Comparison of ENCODE assay signal across 28 cellular contexts in genomic region chr19:43966079-43966694, GRCh38. TPM values are rescaled to one million over a fixed set of nuclear protein-coding genes. Genes with fewer than 3 reads are reported as not detected.
A peak's percentile ranks its signal among the peaks of the same experiment; 100 is the strongest.
DNase-seq lines count a peak whose midpoint lies in the region; ATAC-seq, FAIRE-seq and TF ChIP-seq lines count a peak whose summit lies in the region.
"Had no signal": no experiment of that assay in that cellular context is flagged by ENCODE, and none has a peak within 500 bp of the region (broad histone marks: within the 10 kb centered on the region; RNA-seq: fewer than 3 reads in every experiment).

No MANE protein-coding gene starts in this region.

- H2AK5ac ChIP-seq in mesenchymal stem cell (ENCODE audit: low read length, severe bottlenecking), result no peak overlapping the region

- peaks cover 11% of the 10 kb centered on the region for H3K79me1 ChIP-seq in mesenchymal stem cell (replicated peaks; ENCODE audit: low read length, poor library complexity, severe bottlenecking)

- no peak overlapping the region for H2BK120ac ChIP-seq in mesenchymal stem cell (ENCODE audit: low read depth, low read length)

- no peak for ATAC-seq in HepG2
- no peak for ATAC-seq in HG03108 (IDR thresholded peaks at IDR 0.05; ENCODE audit: unreplicated experiment)
- ATAC-seq: activated CD4-positive, CD25-positive, alpha-beta regulatory T cell treated with anti-CD3 and anti-CD28 coated beads, Interleukin-2, amount 50 U/mL, for 24 hours; foreskin keratinocyte; heart right ventricle; right lobe of liver; stimulated activated memory B cell treated with anti-CD40 and anti-IgM and Interleukin-4, amounts not matched to agents 10 μg/mL and 1 μg/mL and 100 μg/mL, for 72 hours had no signal

- TF ChIP-seq EP300 in HepG2 (IDR thresholded peaks at IDR 0.05; ENCODE audit: low read depth in 2 of 2, low read length in 2 of 2) (no peak), HepG2 (CRISPR knock-in tag; IDR thresholded peaks at IDR 0.05; ENCODE audit: borderline replicate concordance) (no peak)

- H3K9ac ChIP-seq in liver (ENCODE audit: low read depth in 1 of 2, low read length in 2 of 2) (no peak overlapping the region), HepG2 (ENCODE audit: insufficient read depth, low read depth, low read length) (no peak overlapping the region), duodenal mucosa (ENCODE audit: low read depth in 1 of 2, low read length in 2 of 2) (no peak overlapping the region), mesenchymal stem cell (ENCODE audit: low read length) (no peak overlapping the region)
- H3K9ac ChIP-seq: SK-N-SH had no signal

- no peak for TF ChIP-seq CTCF in liver (IDR thresholded peaks at IDR 0.05; ENCODE audit: low read depth, low read length, missing input control)
- TF ChIP-seq CTCF in HepG2 (CRISPR knock-in tag; IDR thresholded peaks at IDR 0.05), result no peak

- H3K4ac ChIP-seq in mesenchymal stem cell (ENCODE audit: low read depth in 1 of 2, low read length in 2 of 2), result no peak overlapping the region

- H3K4me2 ChIP-seq in HepG2 (ENCODE audit: low read depth, low read length), result no peak overlapping the region
- H3K4me2 ChIP-seq in mesenchymal stem cell (ENCODE audit: low read length, poor library complexity, severe bottlenecking), result no peak overlapping the region
- H3K4me2 ChIP-seq: SK-N-SH had no signal

- TF ChIP-seq RAD21 in liver (IDR thresholded peaks at IDR 0.05) (no peak), HepG2 (CRISPR knock-in tag; IDR thresholded peaks at IDR 0.05) (no peak)

- H3K4me1 ChIP-seq in liver (ENCODE audit: control insufficient read depth in 4 of 4, insufficient read depth in 4 of 4, low read length in 3 of 4), result no peaks in the 10 kb centered on the region
- H3K4me1 ChIP-seq in HepG2 (ENCODE audit: insufficient read depth, low read length), result no peaks in the 10 kb centered on the region
- H3K4me1 ChIP-seq in duodenal mucosa (ENCODE audit: control insufficient read depth in 1 of 2, insufficient read depth in 2 of 2, low read length in 2 of 2), result no peaks in the 10 kb centered on the region
- no peaks in the 10 kb centered on the region for H3K4me1 ChIP-seq in mesenchymal stem cell (ENCODE audit: control insufficient read depth, insufficient read depth, low read depth, low read length)
- H3K4me1 ChIP-seq: foreskin keratinocyte, heart right ventricle, right lobe of liver had no signal

- no peak overlapping the region for H3K14ac ChIP-seq in mesenchymal stem cell (ENCODE audit: low read length in 2 of 2)

- no peak overlapping the region for H4K8ac ChIP-seq in mesenchymal stem cell (ENCODE audit: low read length)

- FAIRE-seq in HepG2 (lab: Jason Lieb, UNC), result no peak
- FAIRE-seq: TTC549 had no signal

- no peak overlapping the region for H2BK12ac ChIP-seq in mesenchymal stem cell (ENCODE audit: low read length in 2 of 2)

- H3K27ac ChIP-seq in liver (ENCODE audit: low read depth in 1 of 2, low read length in 2 of 2) (no peak overlapping the region), HepG2 (ENCODE audit: extremely low read length, insufficient read depth, low read length) (no peak overlapping the region), duodenal mucosa (ENCODE audit: low read depth, low read length) (no peak overlapping the region), mesenchymal stem cell (ENCODE audit: low read length, poor library complexity, severe bottlenecking) (no peak overlapping the region)
- H3K27ac ChIP-seq: 22Rv1, dorsolateral prefrontal cortex, foreskin keratinocyte, heart right ventricle, right lobe of liver had no signal

- no TSS peak for BruUV-seq in HepG2 (replicated peaks; lab: Mats Ljungman, UMichigan)

- H2BK15ac ChIP-seq in mesenchymal stem cell (ENCODE audit: low read depth, poor library complexity, severe bottlenecking), result no peak overlapping the region

- in situ Hi-C loops in HepG2 (cut with HindIII; ENCODE audit: extremely low pct_ligation_motif_present, low pct_unique_long_range_greater_than_20kb), result no loop called here

- no peaks in the 10 kb centered on the region for H4K20me1 ChIP-seq in HepG2 (ENCODE audit: insufficient read depth, low read length)

- intact Hi-C loops in HepG2 (cut with micrococcal nuclease; ENCODE audit: unreplicated experiment), result no loop called here

- H3K27me3 ChIP-seq in liver (ENCODE audit: control insufficient read depth in 4 of 4, insufficient read depth in 4 of 4, low read length in 3 of 4), result no peaks in the 10 kb centered on the region
- no peaks in the 10 kb centered on the region for H3K27me3 ChIP-seq in HepG2 (ENCODE audit: control insufficient read depth in 1 of 2, insufficient read depth in 2 of 2, low read length in 2 of 2)
- no peaks in the 10 kb centered on the region for H3K27me3 ChIP-seq in duodenal mucosa (ENCODE audit: control insufficient read depth in 1 of 2, insufficient read depth in 2 of 2, low read length in 2 of 2)
- no peaks in the 10 kb centered on the region for H3K27me3 ChIP-seq in mesenchymal stem cell (ENCODE audit: control insufficient read depth in 1 of 2, insufficient read depth in 1 of 2, low read length in 2 of 2)
- H3K27me3 ChIP-seq: foreskin keratinocyte, heart right ventricle, right lobe of liver had no signal

- CTCF ChIA-PET in HepG2 (lab: Yijun Ruan, JAX; ENCODE audit: low intra/inter-chr PET ratio, low total read pairs), result no interaction called here

- no peak overlapping the region for H2BK5ac ChIP-seq in mesenchymal stem cell (ENCODE audit: low read depth, low read length, poor library complexity, severe bottlenecking)

- H3K18ac ChIP-seq in mesenchymal stem cell (ENCODE audit: low read depth in 1 of 2, low read length in 2 of 2), result no peak overlapping the region

- WGBS in liver, result 82% methylated on average over 3 of the region's 3 CpGs
- WGBS in HepG2 (ENCODE audit: low lambda C conversion rate), result 87% methylated on average over 3 of the region's 3 CpGs
- WGBS in mesenchymal stem cell, result 92% methylated on average over 3 of the region's 3 CpGs

- H2AFZ ChIP-seq in HepG2 (ENCODE audit: low read length), result no peak overlapping the region
- H2AFZ ChIP-seq in mesenchymal stem cell (ENCODE audit: low read depth, low read length), result no peak overlapping the region

- H3K23ac ChIP-seq in mesenchymal stem cell (ENCODE audit: low read length in 2 of 2), result no peak overlapping the region

- peaks cover 15 to 63% (median 52%) of the 10 kb centered on the region in 4 donors for H3K36me3 ChIP-seq in liver (ENCODE audit: control insufficient read depth in 4 of 4, insufficient read depth in 3 of 4, low read depth in 1 of 4, low read length in 3 of 4)
- H3K36me3 ChIP-seq in HepG2 (replicated peaks in 1 of 2; ENCODE audit: control insufficient read depth in 1 of 2, insufficient read depth in 2 of 2, low read length in 2 of 2), result peaks cover 13 to 30% of the 10 kb centered on the region in 2 experiments
- H3K36me3 ChIP-seq in duodenal mucosa (ENCODE audit: control insufficient read depth in 1 of 2, insufficient read depth in 2 of 2, low read length in 2 of 2), result peaks cover 31 to 47% of the 10 kb centered on the region in 2 donors
- H3K36me3 ChIP-seq in mesenchymal stem cell (ENCODE audit: control insufficient read depth in 1 of 2, insufficient read depth in 2 of 2, low read depth in 1 of 2, low read length in 2 of 2), result peaks cover 34 to 75% of the 10 kb centered on the region in 2 experiments

- H4K91ac ChIP-seq in mesenchymal stem cell (ENCODE audit: low read length), result no peak overlapping the region

- H3K4me3 ChIP-seq in liver (ENCODE audit: low read depth in 1 of 3, low read length in 3 of 3), result peak overlapping the region in 2 of 3 donors; percentile 45 to 56
- no peak overlapping the region for H3K4me3 ChIP-seq in HepG2 (replicated peaks in 1 of 3; ENCODE audit: insufficient read depth in 1 of 3, low read depth in 2 of 3, low read length in 3 of 3)
- peak overlapping the region; percentile 33 to 46 for H3K4me3 ChIP-seq in duodenal mucosa (ENCODE audit: low read depth in 1 of 2, low read length in 2 of 2)
- H3K4me3 ChIP-seq in mesenchymal stem cell (ENCODE audit: insufficient read depth in 1 of 2, low read depth in 1 of 2, low read length in 2 of 2), result peak overlapping the region in 1 of 2 experiments; percentile 58
- H3K4me3 ChIP-seq: heart right ventricle, right lobe of liver had no signal

- no peak for TF ChIP-seq POLR2A in HepG2 (IDR thresholded peaks at IDR 0.05; ENCODE audit: insufficient read depth in 1 of 2, low read depth in 2 of 2, low read length in 2 of 2)

- DNase-seq in HepG2 (ENCODE audit: low spot score), result no peak
- DNase-seq in mesenchymal stem cell, result peak; percentile 8
- no peak for DNase-seq in NK-92 treated with Interleukin-12 subunit alpha and Interleukin-12 subunit beta, amount 100 ng/mL, for 24 hours (lab: John Stamatoyannopoulos, UW)
- DNase-seq in NCI-H510A (lab: John Stamatoyannopoulos, UW), result no peak
- no peak for DNase-seq in midbrain (lab: John Stamatoyannopoulos, UW)
- DNase-seq: activated CD4-positive, alpha-beta T cell treated with anti-CD3 and anti-CD28 coated beads, Interleukin-2, amount 50 U/mL, for 48 hours; CD4-positive, alpha-beta T cell; DMS 273 treated with DMSO at 0.1 percent for 48 hours; dorsolateral prefrontal cortex; GOT3; heart right ventricle; KG1; mammary epithelial cell; NCI-H1436 treated with DMSO at 0.1 percent for 48 hours; NCI-H446 treated with DMSO at 0.1 percent for 48 hours; posterior cingulate gyrus; right lobe of liver; SK-N-SH; stimulated activated CD4-positive, alpha-beta T cell treated with anti-CD3 and anti-CD28 coated beads, Interleukin-4, amount 100 ng/mL, for 4 hours had no signal

- H3K79me2 ChIP-seq in HepG2 (ENCODE audit: insufficient read depth, low read length), result no peaks in the 10 kb centered on the region

- H3K9me3 ChIP-seq in liver (ENCODE audit: control insufficient read depth in 4 of 4, low read length in 3 of 4) (peaks cover 59 to 90% (median 81%) of the 10 kb centered on the region in 4 donors), HepG2 (ENCODE audit: low read length) (peaks cover 76% of the 10 kb centered on the region), duodenal mucosa (ENCODE audit: control insufficient read depth in 1 of 2, low read length in 2 of 2) (peaks cover 85 to 87% of the 10 kb centered on the region in 2 donors), mesenchymal stem cell (ENCODE audit: control insufficient read depth, low read length) (peaks cover 97% of the 10 kb centered on the region)

- POLR2A ChIA-PET in HepG2 (lab: Yijun Ruan, JAX), result no interaction called here

RNA-seq across cellular contexts. Expression of gene ZNF221, which starts 15.2 kb away (rescaled TPM):
- total RNA-seq in liver (1 to 10 TPM; 2.9 to 3.5 TPM), HepG2 (2016; rRNA removed; fragmentation: Illumina TruSeq; extraction: Trizol) (3.4 and 4.5 TPM in 2 replicates)
- polyA plus RNA-seq in liver (under 1 TPM; 0.30 to 0.51 TPM), HepG2 (2011; rRNA removed) (0.40 and 0.48 TPM in 2 replicates)
- total RNA-seq in HepG2 (2016; cell fraction: cytosol; rRNA removed; fragmentation: Illumina TruSeq; extraction: Trizol; ENCODE audit: low read depth), result 0.51 and 0.71 TPM in 2 replicates
- 3.4 and 3.9 TPM in 2 replicates for total RNA-seq in HepG2 (2016; cell fraction: insoluble cytoplasmic fraction; rRNA removed; fragmentation: Illumina TruSeq; extraction: Trizol)
- total RNA-seq in HepG2 (2016; cell fraction: membrane; rRNA removed; fragmentation: Illumina TruSeq; extraction: Trizol), result 1.6 and 1.7 TPM in 2 replicates
- total RNA-seq in HepG2 (2016; cell fraction: nucleus; rRNA removed; fragmentation: Illumina TruSeq; extraction: Trizol), result 6.2 TPM in 2 replicates
- polyA plus RNA-seq in HepG2 (2011; cell fraction: cytosol; rRNA removed), result 0.17 and 0.35 TPM in 2 replicates
- 1.0 and 2.0 TPM in 2 replicates for polyA plus RNA-seq in HepG2 (2011; cell fraction: nucleus; rRNA removed)
- polyA plus RNA-seq in HepG2 (2012), result 0.73 and 1.4 TPM in 2 replicates
- 0.12 TPM in 1 of 2 replicates, not detected in the other for polyA plus RNA-seq in HepG2 (2016; cell fraction: cytosol; fragmentation: Illumina TruSeq; extraction: Trizol; ENCODE audit: low read depth)
- 0.53 and 0.87 TPM in 2 replicates for polyA plus RNA-seq in HepG2 (2016; cell fraction: insoluble cytoplasmic fraction; fragmentation: Illumina TruSeq; extraction: Trizol; ENCODE audit: low read depth)
- polyA plus RNA-seq in HepG2 (2016; cell fraction: membrane; fragmentation: Illumina TruSeq; extraction: Trizol; ENCODE audit: low read depth), result not detected in 2 replicates
- polyA plus RNA-seq in HepG2 (2016; cell fraction: nucleus; fragmentation: Illumina TruSeq; extraction: Trizol; ENCODE audit: insufficient read depth, low read depth), result 3.3 and 3.4 TPM in 2 replicates
- 0.40 and 1.2 TPM in 2 replicates for polyA minus RNA-seq in HepG2 (2011; rRNA and poly(A)+ RNA removed; ENCODE audit: low replicate concordance)
- polyA minus RNA-seq in HepG2 (2011; cell fraction: cytosol; rRNA and poly(A)+ RNA removed), result 1.6 and 1.9 TPM in 2 replicates
- 8.4 and 13.6 TPM in 2 replicates for polyA minus RNA-seq in HepG2 (2011; cell fraction: nucleus; rRNA and poly(A)+ RNA removed)
- 2.2 TPM for polyA plus RNA-seq in mesenchymal stem cell (2013, experiment 1 of 2)
- 2.0 TPM for polyA plus RNA-seq in mesenchymal stem cell (2013, experiment 2 of 2)

RNA-seq across cellular contexts. Expression of gene ZNF155, which starts 17.8 kb away (rescaled TPM):
- total RNA-seq in liver (1 to 10 TPM; 3.8 to 5.5 TPM), HepG2 (2016; rRNA removed; fragmentation: Illumina TruSeq; extraction: Trizol) (2.8 and 3.6 TPM in 2 replicates)
- polyA plus RNA-seq in liver (1 to 10 TPM; 1.7 to 2.0 TPM), HepG2 (2011; rRNA removed) (2.3 and 2.5 TPM in 2 replicates)
- 0.71 and 0.88 TPM in 2 replicates for total RNA-seq in HepG2 (2016; cell fraction: cytosol; rRNA removed; fragmentation: Illumina TruSeq; extraction: Trizol; ENCODE audit: low read depth)
- total RNA-seq in HepG2 (2016; cell fraction: insoluble cytoplasmic fraction; rRNA removed; fragmentation: Illumina TruSeq; extraction: Trizol), result 2.6 and 3.2 TPM in 2 replicates
- total RNA-seq in HepG2 (2016; cell fraction: membrane; rRNA removed; fragmentation: Illumina TruSeq; extraction: Trizol), result 1.9 and 2.9 TPM in 2 replicates
- total RNA-seq in HepG2 (2016; cell fraction: nucleus; rRNA removed; fragmentation: Illumina TruSeq; extraction: Trizol), result 4.7 and 4.9 TPM in 2 replicates
- polyA plus RNA-seq in HepG2 (2011; cell fraction: cytosol; rRNA removed), result 0.66 and 0.96 TPM in 2 replicates
- 2.4 and 3.5 TPM in 2 replicates for polyA plus RNA-seq in HepG2 (2011; cell fraction: nucleus; rRNA removed)
- 2.1 and 2.7 TPM in 2 replicates for polyA plus RNA-seq in HepG2 (2012)
- 0.25 and 0.43 TPM in 2 replicates for polyA plus RNA-seq in HepG2 (2016; cell fraction: cytosol; fragmentation: Illumina TruSeq; extraction: Trizol; ENCODE audit: low read depth)
- 2.1 and 3.0 TPM in 2 replicates for polyA plus RNA-seq in HepG2 (2016; cell fraction: insoluble cytoplasmic fraction; fragmentation: Illumina TruSeq; extraction: Trizol; ENCODE audit: low read depth)
- 0.54 and 0.83 TPM in 2 replicates for polyA plus RNA-seq in HepG2 (2016; cell fraction: membrane; fragmentation: Illumina TruSeq; extraction: Trizol; ENCODE audit: low read depth)
- polyA plus RNA-seq in HepG2 (2016; cell fraction: nucleus; fragmentation: Illumina TruSeq; extraction: Trizol; ENCODE audit: insufficient read depth, low read depth), result 6.7 and 6.8 TPM in 2 replicates
- polyA minus RNA-seq in HepG2 (2011; rRNA and poly(A)+ RNA removed; ENCODE audit: low replicate concordance), result 1.2 and 2.0 TPM in 2 replicates
- polyA minus RNA-seq in HepG2 (2011; cell fraction: cytosol; rRNA and poly(A)+ RNA removed), result 0.88 and 1.8 TPM in 2 replicates
- polyA minus RNA-seq in HepG2 (2011; cell fraction: nucleus; rRNA and poly(A)+ RNA removed), result 5.2 and 9.3 TPM in 2 replicates
- 5.4 TPM for polyA plus RNA-seq in mesenchymal stem cell (2013, experiment 1 of 2)
- 5.3 TPM for polyA plus RNA-seq in mesenchymal stem cell (2013, experiment 2 of 2)
- total RNA-seq: OCI-LY7 had no signal

RNA-seq across cellular contexts. Expression of gene ZNF45, which starts 31.1 kb away (rescaled TPM):
- total RNA-seq in liver (10 to 100 TPM in 1 of 2 donors, 1 to 10 TPM in 1; 6.0 to 11.1 TPM), HepG2 (2016; rRNA removed; fragmentation: Illumina TruSeq; extraction: Trizol) (11.3 and 13.0 TPM in 2 replicates)
- polyA plus RNA-seq in liver (1 to 10 TPM; 1.5 to 2.5 TPM), HepG2 (2011; rRNA removed) (2.4 and 2.8 TPM in 2 replicates)
- total RNA-seq in HepG2 (2016; cell fraction: cytosol; rRNA removed; fragmentation: Illumina TruSeq; extraction: Trizol; ENCODE audit: low read depth), result 1.8 and 1.9 TPM in 2 replicates
- total RNA-seq in HepG2 (2016; cell fraction: insoluble cytoplasmic fraction; rRNA removed; fragmentation: Illumina TruSeq; extraction: Trizol), result 11.6 and 15.8 TPM in 2 replicates
- total RNA-seq in HepG2 (2016; cell fraction: membrane; rRNA removed; fragmentation: Illumina TruSeq; extraction: Trizol), result 5.1 and 6.6 TPM in 2 replicates
- 11.7 and 14.4 TPM in 2 replicates for total RNA-seq in HepG2 (2016; cell fraction: nucleus; rRNA removed; fragmentation: Illumina TruSeq; extraction: Trizol)
- polyA plus RNA-seq in HepG2 (2011; cell fraction: cytosol; rRNA removed), result 1.7 and 2.0 TPM in 2 replicates
- 3.3 and 4.8 TPM in 2 replicates for polyA plus RNA-seq in HepG2 (2011; cell fraction: nucleus; rRNA removed)
- polyA plus RNA-seq in HepG2 (2012), result 3.0 and 3.8 TPM in 2 replicates
- 0.66 and 0.70 TPM in 2 replicates for polyA plus RNA-seq in HepG2 (2016; cell fraction: cytosol; fragmentation: Illumina TruSeq; extraction: Trizol; ENCODE audit: low read depth)
- 8.4 and 8.8 TPM in 2 replicates for polyA plus RNA-seq in HepG2 (2016; cell fraction: insoluble cytoplasmic fraction; fragmentation: Illumina TruSeq; extraction: Trizol; ENCODE audit: low read depth)
- 2.1 and 3.1 TPM in 2 replicates for polyA plus RNA-seq in HepG2 (2016; cell fraction: membrane; fragmentation: Illumina TruSeq; extraction: Trizol; ENCODE audit: low read depth)
- polyA plus RNA-seq in HepG2 (2016; cell fraction: nucleus; fragmentation: Illumina TruSeq; extraction: Trizol; ENCODE audit: insufficient read depth, low read depth), result 12.8 and 15.1 TPM in 2 replicates
- polyA minus RNA-seq in HepG2 (2011; rRNA and poly(A)+ RNA removed; ENCODE audit: low replicate concordance), result 3.1 and 11.3 TPM in 2 replicates
- 1.3 and 3.2 TPM in 2 replicates for polyA minus RNA-seq in HepG2 (2011; cell fraction: cytosol; rRNA and poly(A)+ RNA removed)
- polyA minus RNA-seq in HepG2 (2011; cell fraction: nucleus; rRNA and poly(A)+ RNA removed), result 10.9 and 14.5 TPM in 2 replicates
- polyA plus RNA-seq in mesenchymal stem cell (2013, experiment 1 of 2), result 7.6 TPM
- 7.1 TPM for polyA plus RNA-seq in mesenchymal stem cell (2013, experiment 2 of 2)

RNA-seq across cellular contexts. Expression of gene ZNF230, which starts 36.6 kb away (rescaled TPM):
- total RNA-seq in liver (1 to 10 TPM; 2.1 to 4.3 TPM), HepG2 (2016; rRNA removed; fragmentation: Illumina TruSeq; extraction: Trizol) (5.5 and 6.0 TPM in 2 replicates)
- polyA plus RNA-seq in liver (1 to 10 TPM; 1.3 to 1.5 TPM), HepG2 (2011; rRNA removed) (2.4 TPM in 2 replicates)
- 1.1 and 1.6 TPM in 2 replicates for total RNA-seq in HepG2 (2016; cell fraction: cytosol; rRNA removed; fragmentation: Illumina TruSeq; extraction: Trizol; ENCODE audit: low read depth)
- 4.5 and 5.1 TPM in 2 replicates for total RNA-seq in HepG2 (2016; cell fraction: insoluble cytoplasmic fraction; rRNA removed; fragmentation: Illumina TruSeq; extraction: Trizol)
- total RNA-seq in HepG2 (2016; cell fraction: membrane; rRNA removed; fragmentation: Illumina TruSeq; extraction: Trizol), result 2.8 and 3.3 TPM in 2 replicates
- 5.5 and 6.0 TPM in 2 replicates for total RNA-seq in HepG2 (2016; cell fraction: nucleus; rRNA removed; fragmentation: Illumina TruSeq; extraction: Trizol)
- polyA plus RNA-seq in HepG2 (2011; cell fraction: cytosol; rRNA removed), result 0.86 and 1.4 TPM in 2 replicates
- 2.3 and 3.8 TPM in 2 replicates for polyA plus RNA-seq in HepG2 (2011; cell fraction: nucleus; rRNA removed)
- polyA plus RNA-seq in HepG2 (2012), result 1.7 and 2.8 TPM in 2 replicates
- 0.20 and 0.24 TPM in 2 replicates for polyA plus RNA-seq in HepG2 (2016; cell fraction: cytosol; fragmentation: Illumina TruSeq; extraction: Trizol; ENCODE audit: low read depth)
- polyA plus RNA-seq in HepG2 (2016; cell fraction: insoluble cytoplasmic fraction; fragmentation: Illumina TruSeq; extraction: Trizol; ENCODE audit: low read depth), result 3.5 and 4.2 TPM in 2 replicates
- polyA plus RNA-seq in HepG2 (2016; cell fraction: membrane; fragmentation: Illumina TruSeq; extraction: Trizol; ENCODE audit: low read depth), result 0.80 and 1.0 TPM in 2 replicates
- polyA plus RNA-seq in HepG2 (2016; cell fraction: nucleus; fragmentation: Illumina TruSeq; extraction: Trizol; ENCODE audit: insufficient read depth, low read depth), result 8.9 TPM in 2 replicates
- polyA minus RNA-seq in HepG2 (2011; rRNA and poly(A)+ RNA removed; ENCODE audit: low replicate concordance), result 1.9 and 4.8 TPM in 2 replicates
- 1.1 and 2.4 TPM in 2 replicates for polyA minus RNA-seq in HepG2 (2011; cell fraction: cytosol; rRNA and poly(A)+ RNA removed)
- 4.6 and 5.7 TPM in 2 replicates for polyA minus RNA-seq in HepG2 (2011; cell fraction: nucleus; rRNA and poly(A)+ RNA removed)
- 1.6 TPM for polyA plus RNA-seq in mesenchymal stem cell (2013, experiment 1 of 2)
- polyA plus RNA-seq in mesenchymal stem cell (2013, experiment 2 of 2), result 1.8 TPM

RNA-seq across cellular contexts. Expression of gene ZNF222, which starts 59.0 kb away (rescaled TPM):
- total RNA-seq in liver (1 to 10 TPM; 1.8 to 2.5 TPM), HepG2 (2016; rRNA removed; fragmentation: Illumina TruSeq; extraction: Trizol) (6.1 and 6.2 TPM in 2 replicates)
- polyA plus RNA-seq in liver (1 to 10 TPM in 1 of 2 donors, under 1 TPM in 1; 0.79 to 1.2 TPM), HepG2 (2011; rRNA removed) (2.2 TPM in 2 replicates)
- total RNA-seq in HepG2 (2016; cell fraction: cytosol; rRNA removed; fragmentation: Illumina TruSeq; extraction: Trizol; ENCODE audit: low read depth), result 3.1 and 3.3 TPM in 2 replicates
- 6.0 and 7.2 TPM in 2 replicates for total RNA-seq in HepG2 (2016; cell fraction: insoluble cytoplasmic fraction; rRNA removed; fragmentation: Illumina TruSeq; extraction: Trizol)
- 5.8 and 6.4 TPM in 2 replicates for total RNA-seq in HepG2 (2016; cell fraction: membrane; rRNA removed; fragmentation: Illumina TruSeq; extraction: Trizol)
- total RNA-seq in HepG2 (2016; cell fraction: nucleus; rRNA removed; fragmentation: Illumina TruSeq; extraction: Trizol), result 3.9 and 4.8 TPM in 2 replicates
- 1.1 and 3.2 TPM in 2 replicates for polyA plus RNA-seq in HepG2 (2011; cell fraction: cytosol; rRNA removed)
- polyA plus RNA-seq in HepG2 (2011; cell fraction: nucleus; rRNA removed), result 2.9 and 3.3 TPM in 2 replicates
- 2.9 and 3.4 TPM in 2 replicates for polyA plus RNA-seq in HepG2 (2012)
- polyA plus RNA-seq in HepG2 (2016; cell fraction: cytosol; fragmentation: Illumina TruSeq; extraction: Trizol; ENCODE audit: low read depth), result 0.82 and 1.3 TPM in 2 replicates
- polyA plus RNA-seq in HepG2 (2016; cell fraction: insoluble cytoplasmic fraction; fragmentation: Illumina TruSeq; extraction: Trizol; ENCODE audit: low read depth), result 4.0 and 4.9 TPM in 2 replicates
- polyA plus RNA-seq in HepG2 (2016; cell fraction: membrane; fragmentation: Illumina TruSeq; extraction: Trizol; ENCODE audit: low read depth), result 0.93 and 1.3 TPM in 2 replicates
- polyA plus RNA-seq in HepG2 (2016; cell fraction: nucleus; fragmentation: Illumina TruSeq; extraction: Trizol; ENCODE audit: insufficient read depth, low read depth), result 6.0 and 8.8 TPM in 2 replicates
- polyA minus RNA-seq in HepG2 (2011; rRNA and poly(A)+ RNA removed; ENCODE audit: low replicate concordance), result 1.6 and 3.2 TPM in 2 replicates
- 1.1 and 1.3 TPM in 2 replicates for polyA minus RNA-seq in HepG2 (2011; cell fraction: cytosol; rRNA and poly(A)+ RNA removed)
- polyA minus RNA-seq in HepG2 (2011; cell fraction: nucleus; rRNA and poly(A)+ RNA removed), result 4.0 and 7.8 TPM in 2 replicates
- polyA plus RNA-seq in mesenchymal stem cell (2013, experiment 1 of 2), result 3.1 TPM
- polyA plus RNA-seq in mesenchymal stem cell (2013, experiment 2 of 2), result 3.2 TPM
- total RNA-seq: OCI-LY7 had no signal

Comparison
In these comparisons a context has a peak if more than half of its experiments do, and no peak if none do; other contexts are left out.
1. H3K4me3 ChIP-seq: peak in liver (2 of 3) and duodenal mucosa (2 of 2); none in HepG2 (0 of 3).